In the genomic region with DNA sequence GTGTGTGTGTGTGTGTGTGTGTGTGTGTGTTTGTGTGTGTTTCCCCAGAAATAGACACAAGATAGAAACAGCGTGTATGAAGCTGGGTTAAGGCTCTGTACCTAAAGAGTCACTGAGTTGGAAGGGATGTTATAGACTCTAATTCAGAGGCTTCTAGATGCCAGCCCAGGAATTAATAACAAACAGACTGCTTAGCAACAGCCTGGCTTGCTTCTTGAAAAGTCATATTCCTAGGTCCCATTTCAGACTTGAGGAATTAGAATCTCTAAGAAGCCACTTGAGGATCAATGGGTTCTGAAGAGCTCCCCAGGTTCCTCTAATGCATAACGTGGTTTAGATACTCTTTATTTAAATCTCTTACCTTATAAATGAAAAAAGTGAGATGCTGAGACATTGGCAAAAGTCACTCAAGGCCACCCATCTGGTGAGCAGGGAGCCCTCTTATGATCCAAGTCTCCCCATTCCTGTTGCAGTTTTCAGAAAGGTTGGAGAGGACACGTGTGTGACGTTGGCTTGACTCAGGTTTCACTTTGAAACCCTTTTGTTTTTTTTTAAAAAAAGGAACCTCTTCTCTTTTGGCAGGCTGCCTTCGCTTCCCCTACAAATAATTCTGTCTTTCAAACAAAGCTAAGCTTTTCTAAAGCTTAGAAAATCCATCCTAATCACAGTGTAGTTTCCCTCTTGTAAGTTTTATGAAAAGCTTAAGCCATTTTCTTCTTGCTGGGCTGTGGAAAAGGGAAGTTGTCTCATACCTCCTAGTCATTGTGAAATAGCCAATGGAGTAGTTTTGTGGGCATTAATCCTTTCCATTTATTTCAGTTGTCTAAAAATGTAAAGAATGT, we compare ENCODE assay signal across 11 cellular contexts.
A peak's percentile ranks its signal among the peaks of the same experiment; 100 is the strongest.
DNase-seq lines count a peak whose midpoint lies in the region; ATAC-seq and TF ChIP-seq lines count a peak whose summit lies in the region.
"Had no signal": no experiment of that assay in that cellular context is flagged by ENCODE, and none has a peak within 500 bp of the region (broad histone marks: within the 10 kb centered on the region; RNA-seq: fewer than 3 reads in every experiment).

No MANE protein-coding gene starts in this region.

- no peak overlapping the region for H3K4me3 Mint-ChIP-seq in mesothelial cell of epicardium
- H3K4me3 Mint-ChIP-seq: activated CD4-positive, alpha-beta memory T cell treated with anti-CD3 and anti-CD28 coated beads, Interleukin-2, amount 10 ng/mL, durations not matched to agents 7 days and 5 days had no signal

- peaks cover 23% of the 10 kb centered on the region for H3K4me1 Mint-ChIP-seq in mesothelial cell of epicardium

- H3K36me3 Mint-ChIP-seq in mesothelial cell of epicardium: peaks cover 4% of the 10 kb centered on the region

- H3K27me3 ChIP-seq in WERI-Rb-1 (ENCODE audit: insufficient read depth, low read depth, severe bottlenecking): no peaks in the 10 kb centered on the region

- H3K27ac Mint-ChIP-seq in mesothelial cell of epicardium: peak overlapping the region; percentile 91
- H3K27ac Mint-ChIP-seq: activated CD4-positive, alpha-beta memory T cell treated with anti-CD3 and anti-CD28 coated beads, Interleukin-2, amount 10 ng/mL, durations not matched to agents 7 days and 5 days had no signal

- ATAC-seq in omental fat pad (ENCODE audit: low FRiP score): no peak
- ATAC-seq in HG02973 (IDR thresholded peaks at IDR 0.05; ENCODE audit: unreplicated experiment): no peak

- DNase-seq in EH (ENCODE audit: low read depth): peak; percentile 8
- peak; percentile 84 for DNase-seq in NCI-H1105 treated with DMSO at 0.1 percent for 48 hours (lab: John Stamatoyannopoulos, UW)
- DNase-seq in WERI-Rb-1: no peak
- no peak for DNase-seq in mesothelial cell of epicardium (ENCODE audit: low spot score in 2 of 2, unreplicated experiment in 2 of 2)
- no peak for DNase-seq in omental fat pad (ENCODE audit: low spot score)
- DNase-seq in NCI-H2081 treated with DMSO at 0.1 percent for 48 hours (lab: John Stamatoyannopoulos, UW): no peak
- no peak for DNase-seq in activated naive CD4-positive, alpha-beta T cell treated with anti-CD3 and anti-CD28 coated beads, Interleukin-2, amount 50 U/mL, for 16 hours
- DNase-seq: activated CD4-positive, alpha-beta memory T cell treated with anti-CD3 and anti-CD28 coated beads, Interleukin-2, amount 10 ng/mL, durations not matched to agents 7 days and 5 days; NCI-H510A treated with DMSO at 0.1 percent for 48 hours; small intestine had no signal

- 0 out of 2 replicates have a peak overlapping the region, but pooled peaks have one; percentile 7 for H3K27ac ChIP-seq in WERI-Rb-1

- no peak for TF ChIP-seq CTCF in WERI-Rb-1 (IDR thresholded peaks at IDR 0.05; ENCODE audit: low read depth, low read length)
- no peak for TF ChIP-seq CTCF in mesothelial cell of epicardium (IDR thresholded peaks at IDR 0.05; ENCODE audit: unreplicated experiment)
- TF ChIP-seq CTCF in omental fat pad (IDR thresholded peaks at IDR 0.05): no peak

- peaks cover 3% of the 10 kb centered on the region for H3K9me3 ChIP-seq in WERI-Rb-1 (ENCODE audit: severe bottlenecking)

- no peaks in the 10 kb centered on the region for H3K36me3 ChIP-seq in WERI-Rb-1

- no peak overlapping the region for H3K4me3 ChIP-seq in WERI-Rb-1 (ENCODE audit: low read depth, low read length)

- peaks cover 12% of the 10 kb centered on the region for H3K9me3 Mint-ChIP-seq in mesothelial cell of epicardium

- peaks cover 5% of the 10 kb centered on the region for H3K27me3 Mint-ChIP-seq in mesothelial cell of epicardium (ENCODE audit: low read depth)

Comparison
In these comparisons a context has a peak if more than half of its experiments do, and no peak if none do; other contexts are left out.
1. DNase-seq: peak in EH (single experiment) and NCI-H1105 treated with DMSO at 0.1 percent for 48 hours (single experiment); none in WERI-Rb-1 (single experiment), mesothelial cell of epicardium (0 of 2), omental fat pad (single experiment), NCI-H2081 treated with DMSO at 0.1 percent for 48 hours (single experiment) and activated naive CD4-positive, alpha-beta T cell treated with anti-CD3 and anti-CD28 coated beads, Interleukin-2, amount 50 U/mL, for 16 hours (single experiment).